ENCODE assay signal across 8 cellular contexts in genomic region chr16:30526823-30527634, GRCh38. TPM values are rescaled to one million over a fixed set of nuclear protein-coding genes. Genes with fewer than 3 reads are reported as not detected.
A peak's percentile ranks its signal among the peaks of the same experiment; 100 is the strongest.
DNase-seq lines count a peak whose midpoint lies in the region; ATAC-seq and TF ChIP-seq lines count a peak whose summit lies in the region.

No MANE protein-coding gene starts in this region.

- peak overlapping the region; percentile 95 for H3K4me3 ChIP-seq in SK-N-MC

- H3K27me3 Mint-ChIP-seq in activated naive CD4-positive, alpha-beta T cell treated with anti-CD3 and anti-CD28 coated beads, Interleukin-2, amount 50 U/mL, for 24 hours = no peaks in the 10 kb centered on the region

- H3K27ac ChIP-seq in SK-N-MC (peak overlapping the region; percentile 88), temporal lobe (ENCODE audit: low read depth, low read length) (peak overlapping the region; percentile 91)

- no peaks in the 10 kb centered on the region for H3K9me3 ChIP-seq in SK-N-MC (ENCODE audit: low read depth, low read length)

- no peaks in the 10 kb centered on the region for H3K36me3 Mint-ChIP-seq in activated naive CD4-positive, alpha-beta T cell treated with anti-CD3 and anti-CD28 coated beads, Interleukin-2, amount 50 U/mL, for 24 hours

- DNase-seq in GM10266 (ENCODE audit: extremely low spot score) = peak; percentile 98
- peak; percentile 90 for DNase-seq in NCI-H1048 (lab: John Stamatoyannopoulos, UW)
- DNase-seq in SK-N-MC (ENCODE audit: low read depth, low spot score) = no peak
- DNase-seq in globus pallidus (ENCODE audit: low spot score) = peak; percentile 97
- DNase-seq in occipital lobe (lab: John Stamatoyannopoulos, UW) = peak; percentile 98

- no peaks in the 10 kb centered on the region for H3K9me3 Mint-ChIP-seq in activated naive CD4-positive, alpha-beta T cell treated with anti-CD3 and anti-CD28 coated beads, Interleukin-2, amount 50 U/mL, for 24 hours

- H3K36me3 ChIP-seq in SK-N-MC (ENCODE audit: insufficient read depth, low read length) = no peaks in the 10 kb centered on the region; the same call in 1 of the 2 replicates

- peaks cover 36% of the 10 kb centered on the region for H3K4me1 Mint-ChIP-seq in activated naive CD4-positive, alpha-beta T cell treated with anti-CD3 and anti-CD28 coated beads, Interleukin-2, amount 50 U/mL, for 24 hours

- peak overlapping the region; percentile 91 for H3K9ac ChIP-seq in SK-N-MC (ENCODE audit: insufficient read length)

- ATAC-seq in HG02571 (IDR thresholded peaks at IDR 0.05; ENCODE audit: unreplicated experiment) = peak; percentile 79

- peak overlapping the region; percentile 76 for H3K27ac Mint-ChIP-seq in activated naive CD4-positive, alpha-beta T cell treated with anti-CD3 and anti-CD28 coated beads, Interleukin-2, amount 50 U/mL, for 24 hours

- H3K4me3 Mint-ChIP-seq in activated naive CD4-positive, alpha-beta T cell treated with anti-CD3 and anti-CD28 coated beads, Interleukin-2, amount 50 U/mL, for 24 hours = peak overlapping the region; percentile 87

- TF ChIP-seq CTCF in GM10266 (IDR thresholded peaks at IDR 0.05; ENCODE audit: control insufficient read depth, insufficient read depth, low read depth, missing control alignments) = peak; percentile 1

RNA-seq across cellular contexts. Expression of gene ZNF768, which starts 0.7 kb away (rescaled TPM):
- total RNA-seq in occipital lobe (28.4 TPM), temporal lobe (16.5 TPM)

RNA-seq across cellular contexts. Expression of gene ZNF747, which starts 7.6 kb away (rescaled TPM):
- total RNA-seq in occipital lobe (12.6 TPM), temporal lobe (8.6 TPM)

RNA-seq across cellular contexts. Expression of gene ZNF764, which starts 31.1 kb away (rescaled TPM):
- total RNA-seq in occipital lobe (6.9 TPM), temporal lobe (9.1 TPM)

RNA-seq across cellular contexts. Expression of gene ZNF688, which starts 44.5 kb away (rescaled TPM):
- total RNA-seq in occipital lobe = 5.9 TPM
- 7.4 TPM for total RNA-seq in temporal lobe

RNA-seq across cellular contexts. Expression of gene ITGAL, which starts 54.5 kb away (rescaled TPM):
- total RNA-seq in occipital lobe (1.1 TPM), temporal lobe (1.2 TPM)
